ENCODE assay signal across 22 cellular contexts in the genomic region with DNA sequence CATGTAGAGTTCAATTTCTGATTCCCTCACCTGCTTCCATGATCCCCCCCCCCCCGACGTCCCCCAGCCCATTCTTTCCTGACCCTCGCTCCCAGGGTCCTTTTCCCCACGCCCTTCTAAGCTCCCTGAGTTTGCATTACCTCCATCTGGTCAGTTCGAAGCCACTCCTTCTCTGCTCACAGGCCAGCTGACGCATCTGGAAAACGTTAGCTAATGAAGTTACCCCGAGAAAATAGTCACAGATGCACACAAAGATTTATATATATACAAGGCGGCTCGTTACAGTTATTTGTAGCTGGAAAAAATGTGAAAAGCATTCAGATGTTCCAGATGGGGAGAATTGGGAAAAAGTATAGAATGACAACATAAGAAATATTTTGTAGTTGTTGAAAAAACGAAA.
DNase-seq lines count a peak whose midpoint lies in the region; ATAC-seq, FAIRE-seq and TF ChIP-seq lines count a peak whose summit lies in the region.
"Had no signal": no experiment of that assay in that cellular context is flagged by ENCODE, and none has a peak within 500 bp of the region (broad histone marks: within the 10 kb centered on the region; RNA-seq: fewer than 3 reads in every experiment).

No MANE protein-coding gene starts in this region.

- H3K27ac ChIP-seq in SK-N-SH (ENCODE audit: low read depth in 2 of 2, low read length in 1 of 2) (peak overlapping the region in 1 of 2 experiments; percentile 70; a peak in 2 of 4 replicates), pancreas (no peak overlapping the region)
- H3K27ac ChIP-seq: KMS-11 had no signal

- H3K27ac Mint-ChIP-seq in osteocyte (ENCODE audit: unreplicated experiment), result no peak overlapping the region

- peak; percentile 44; the same call in 1 of the 2 replicates for TF ChIP-seq RAD21 in SK-N-SH (IDR thresholded peaks at IDR 0.05; ENCODE audit: low read length)

- ATAC-seq in HG02981 (IDR thresholded peaks at IDR 0.05; ENCODE audit: unreplicated experiment) (no peak), pancreas (no peak)

- no peaks in the 10 kb centered on the region for H3F3A ChIP-seq in SK-N-SH (replicated peaks; ENCODE audit: insufficient read depth)

- no peak overlapping the region for H3K4me3 ChIP-seq in SK-N-SH (ENCODE audit: low read depth in 2 of 2, low read length in 1 of 2)
- no peak overlapping the region for H3K4me3 ChIP-seq in pancreas
- H3K4me3 ChIP-seq: HAP-1 had no signal

- no peak for FAIRE-seq in pancreas (lab: Jason Lieb, UNC)
- FAIRE-seq: GM12892 had no signal

- peak in 1 of 2 experiments; percentile 93; a peak in 2 of 4 replicates for TF ChIP-seq EP300 in SK-N-SH (IDR thresholded peaks at IDR 0.05; ENCODE audit: borderline replicate concordance in 1 of 2, low read depth in 1 of 2, low read length in 1 of 2)

- H3K79me2 ChIP-seq in SK-N-SH (ENCODE audit: insufficient read depth), result no peaks in the 10 kb centered on the region

- no peaks in the 10 kb centered on the region for H3K36me3 Mint-ChIP-seq in osteocyte (ENCODE audit: unreplicated experiment)

- no peak overlapping the region for H3K4me3 Mint-ChIP-seq in osteocyte (ENCODE audit: unreplicated experiment)
- H3K4me3 Mint-ChIP-seq: IgD-negative memory B cell had no signal

- WGBS in SK-N-SH (ENCODE audit: low lambda C conversion rate), result 5% methylated on average over 11 of the region's 11 CpGs
- WGBS in pancreas, 2 donors, result 88 to 90% methylated on average over 11 of the region's 11 CpGs

- POLR2A ChIA-PET in SK-N-SH (lab: Yijun Ruan, JAX), result interaction anchor here (0.6 to 1.0 kb wide), 2 partner anchors 20 to 180 kb away, joined by 3 read pairs; no protein-coding TSS in a partner anchor

- H3K4me1 Mint-ChIP-seq in osteocyte (ENCODE audit: unreplicated experiment), result peaks cover 3% of the 10 kb centered on the region
- H3K4me1 Mint-ChIP-seq: IgD-negative memory B cell had no signal

- H2AFZ ChIP-seq in SK-N-SH (ENCODE audit: low read depth), result no peak overlapping the region

- CTCF ChIA-PET in SK-N-SH (lab: Yijun Ruan, JAX), result interaction anchor here (0.7 to 1.4 kb wide), 6 partner anchors 12 to 1187 kb away, joined by 3 to 5 read pairs (median 4); no protein-coding TSS in a partner anchor

- H3K27me3 Mint-ChIP-seq in osteocyte (ENCODE audit: unreplicated experiment), result no peaks in the 10 kb centered on the region

- TF ChIP-seq CTCF in SK-N-SH (IDR thresholded peaks at IDR 0.05) (no peak), osteocyte (IDR thresholded peaks at IDR 0.05) (no peak), pancreas (IDR thresholded peaks at IDR 0.05) (no peak)

- H3K4me2 ChIP-seq in SK-N-SH, result no peak overlapping the region
- H3K4me2 ChIP-seq: KMS-11 had no signal

- H4K20me1 ChIP-seq in SK-N-SH (ENCODE audit: insufficient read depth), result no peaks in the 10 kb centered on the region

- H3K9me3 Mint-ChIP-seq in osteocyte (ENCODE audit: unreplicated experiment), result peaks cover 7% of the 10 kb centered on the region

- H3K27me3 ChIP-seq in SK-N-SH (ENCODE audit: insufficient read depth), result no peaks in the 10 kb centered on the region
- H3K27me3 ChIP-seq in pancreas, result no peaks in the 10 kb centered on the region

- H3K9ac ChIP-seq in SK-N-SH, result no peak overlapping the region
- H3K9ac ChIP-seq: KMS-11 had no signal

- H3K4me1 ChIP-seq in SK-N-SH (ENCODE audit: control insufficient read depth in 1 of 2, insufficient read depth in 2 of 2, low read depth in 1 of 2, low read length in 1 of 2), result peaks cover 0 to 19% of the 10 kb centered on the region in 2 experiments; a peak in 1 of 4 replicates
- no peaks in the 10 kb centered on the region for H3K4me1 ChIP-seq in pancreas
- H3K4me1 ChIP-seq: HAP-1 had no signal

- H3K9me2 ChIP-seq in SK-N-SH, result no peaks in the 10 kb centered on the region

- intact Hi-C loops in pancreas (cut with DNase I), result no loop called here

- no peaks in the 10 kb centered on the region for H3K9me3 ChIP-seq in SK-N-SH
- H3K9me3 ChIP-seq in pancreas, result no peaks in the 10 kb centered on the region
- H3K9me3 ChIP-seq: HAP-1 had no signal

- peak; percentile 91 for DNase-seq in SK-N-SH
- peak; percentile 37 for DNase-seq in fibroblast of gingiva (ENCODE audit: low read depth)
- peak; percentile 23 for DNase-seq in left kidney (ENCODE audit: low read depth, low spot score)
- peak; percentile 21 for DNase-seq in osteocyte (ENCODE audit: extremely low spot score, unreplicated experiment)
- no peak for DNase-seq in HT-29 (ENCODE audit: low spot score)
- DNase-seq in pancreas, result no peak
- DNase-seq: 8988T, Calu3, DND-41, GOT3, NCI-H1048, NCI-H1417, NCI-H1694, NCI-H2029 treated with DMSO at 0.1 percent for 48 hours, NCI-H2227 treated with DMSO at 0.1 percent for 48 hours, NCI-H526 treated with DMSO at 0.1 percent for 48 hours, SHP77 treated with DMSO at 0.1 percent for 48 hours had no signal

- H3K36me3 ChIP-seq in SK-N-SH (replicated peaks in 1 of 2; ENCODE audit: control insufficient read depth in 1 of 2, insufficient read depth in 2 of 2, low read length in 1 of 2) (no peaks in the 10 kb centered on the region), pancreas (no peaks in the 10 kb centered on the region)
- H3K36me3 ChIP-seq: HAP-1 had no signal

TF ChIP-seq in SK-N-SH, 30 proteins besides CTCF, POLR2A, EP300 and RAD21:
- TF ChIP-seq TCF12 (IDR thresholded peaks at IDR 0.05), result peak; percentile 58
- peak; percentile 83 for TF ChIP-seq GATA2 (CRISPR knock-in tag; IDR thresholded peaks at IDR 0.05)
- TF ChIP-seq CHD2 (IDR thresholded peaks at IDR 0.05; ENCODE audit: low read length, partially characterized antibody), result peak; percentile 93
- TF ChIP-seq IRF3 (IDR thresholded peaks at IDR 0.05; ENCODE audit: low read depth, low read length), result no peak
- peak; percentile 98 for TF ChIP-seq RCOR1 (IDR thresholded peaks at IDR 0.05; ENCODE audit: low read length)
- peak; percentile 91 for TF ChIP-seq FOXJ3 (CRISPR knock-in tag; IDR thresholded peaks at IDR 0.05)
TF ChIP-seq in SK-N-SH: peak in this region for 5.

Comparison
In these comparisons a context has a peak if more than half of its experiments do, and no peak if none do; other contexts are left out.
1. DNase-seq: peak in SK-N-SH (single experiment), fibroblast of gingiva (single experiment), left kidney (single experiment) and osteocyte (single experiment); none in HT-29 (single experiment) and pancreas (0 of 6).